In the genomic region with DNA sequence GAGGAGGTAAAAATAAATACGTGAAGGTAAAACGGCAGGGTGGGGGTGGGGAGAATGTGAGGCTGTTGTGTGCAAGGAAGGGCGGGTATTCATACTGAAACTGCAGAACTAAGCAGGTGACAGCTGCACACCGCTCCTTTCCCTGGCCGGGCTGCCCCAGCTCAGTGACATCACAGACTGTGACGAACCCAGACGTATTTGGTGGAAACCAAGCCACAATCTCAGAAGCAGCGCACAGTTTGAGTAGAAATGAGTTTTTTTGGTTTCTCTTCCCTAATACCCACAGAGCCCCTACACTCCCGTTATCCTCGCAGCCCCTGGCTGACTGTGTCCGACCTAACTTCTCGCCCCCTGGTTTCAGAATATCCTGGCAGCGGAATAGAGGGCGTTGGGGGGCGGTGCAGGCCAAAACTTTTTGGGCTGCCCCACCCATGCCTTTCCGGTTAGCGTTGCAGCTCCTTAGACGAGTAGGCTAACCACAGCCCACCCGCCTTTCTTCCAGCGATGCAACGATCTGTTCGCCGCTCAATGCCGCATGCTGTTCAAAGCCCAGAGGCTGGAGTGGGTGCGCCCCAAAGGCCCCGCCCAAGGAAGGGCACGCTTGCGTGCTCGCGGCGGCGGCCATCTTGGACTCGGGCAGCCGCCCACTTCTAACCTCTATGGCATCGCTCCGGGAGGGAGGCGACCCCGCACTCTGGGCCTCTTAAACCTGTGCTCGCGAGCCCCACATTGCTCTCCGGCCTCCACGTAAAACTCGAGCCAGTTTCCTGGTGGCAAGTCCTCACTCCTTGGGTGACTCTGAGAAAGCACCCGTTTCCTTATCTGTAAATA, we compare ENCODE assay signal across 1 cellular context.
TF ChIP-seq lines count a peak whose summit lies in the region.

No MANE protein-coding gene starts in this region.

TF ChIP-seq in HepG2, 621 proteins besides CTCF, POLR2A, EP300 and RAD21 (continued from another document):
- TF ChIP-seq, protein P1, sequence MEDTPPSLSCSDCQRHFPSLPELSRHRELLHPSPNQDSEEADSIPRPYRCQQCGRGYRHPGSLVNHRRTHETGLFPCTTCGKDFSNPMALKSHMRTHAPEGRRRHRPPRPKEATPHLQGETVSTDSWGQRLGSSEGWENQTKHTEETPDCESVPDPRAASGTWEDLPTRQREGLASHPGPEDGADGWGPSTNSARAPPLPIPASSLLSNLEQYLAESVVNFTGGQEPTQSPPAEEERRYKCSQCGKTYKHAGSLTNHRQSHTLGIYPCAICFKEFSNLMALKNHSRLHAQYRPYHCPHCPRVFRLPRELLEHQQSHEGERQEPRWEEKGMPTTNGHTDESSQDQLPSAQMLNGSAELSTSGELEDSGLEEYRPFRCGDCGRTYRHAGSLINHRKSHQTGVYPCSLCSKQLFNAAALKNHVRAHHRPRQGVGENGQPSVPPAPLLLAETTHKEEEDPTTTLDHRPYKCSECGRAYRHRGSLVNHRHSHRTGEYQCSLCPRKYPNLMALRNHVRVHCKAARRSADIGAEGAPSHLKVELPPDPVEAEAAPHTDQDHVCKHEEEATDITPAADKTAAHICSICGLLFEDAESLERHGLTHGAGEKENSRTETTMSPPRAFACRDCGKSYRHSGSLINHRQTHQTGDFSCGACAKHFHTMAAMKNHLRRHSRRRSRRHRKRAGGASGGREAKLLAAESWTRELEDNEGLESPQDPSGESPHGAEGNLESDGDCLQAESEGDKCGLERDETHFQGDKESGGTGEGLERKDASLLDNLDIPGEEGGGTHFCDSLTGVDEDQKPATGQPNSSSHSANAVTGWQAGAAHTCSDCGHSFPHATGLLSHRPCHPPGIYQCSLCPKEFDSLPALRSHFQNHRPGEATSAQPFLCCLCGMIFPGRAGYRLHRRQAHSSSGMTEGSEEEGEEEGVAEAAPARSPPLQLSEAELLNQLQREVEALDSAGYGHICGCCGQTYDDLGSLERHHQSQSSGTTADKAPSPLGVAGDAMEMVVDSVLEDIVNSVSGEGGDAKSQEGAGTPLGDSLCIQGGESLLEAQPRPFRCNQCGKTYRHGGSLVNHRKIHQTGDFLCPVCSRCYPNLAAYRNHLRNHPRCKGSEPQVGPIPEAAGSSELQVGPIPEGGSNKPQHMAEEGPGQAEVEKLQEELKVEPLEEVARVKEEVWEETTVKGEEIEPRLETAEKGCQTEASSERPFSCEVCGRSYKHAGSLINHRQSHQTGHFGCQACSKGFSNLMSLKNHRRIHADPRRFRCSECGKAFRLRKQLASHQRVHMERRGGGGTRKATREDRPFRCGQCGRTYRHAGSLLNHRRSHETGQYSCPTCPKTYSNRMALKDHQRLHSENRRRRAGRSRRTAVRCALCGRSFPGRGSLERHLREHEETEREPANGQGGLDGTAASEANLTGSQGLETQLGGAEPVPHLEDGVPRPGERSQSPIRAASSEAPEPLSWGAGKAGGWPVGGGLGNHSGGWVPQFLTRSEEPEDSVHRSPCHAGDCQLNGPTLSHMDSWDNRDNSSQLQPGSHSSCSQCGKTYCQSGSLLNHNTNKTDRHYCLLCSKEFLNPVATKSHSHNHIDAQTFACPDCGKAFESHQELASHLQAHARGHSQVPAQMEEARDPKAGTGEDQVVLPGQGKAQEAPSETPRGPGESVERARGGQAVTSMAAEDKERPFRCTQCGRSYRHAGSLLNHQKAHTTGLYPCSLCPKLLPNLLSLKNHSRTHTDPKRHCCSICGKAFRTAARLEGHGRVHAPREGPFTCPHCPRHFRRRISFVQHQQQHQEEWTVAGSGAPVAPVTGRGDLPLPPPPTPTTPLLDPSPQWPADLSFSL (CRISPR knock-in tag; IDR thresholded peaks at IDR 0.05): no peak
- no peak for TF ChIP-seq ZNF550 (CRISPR knock-in tag; IDR thresholded peaks at IDR 0.05; ENCODE audit: borderline replicate concordance)
- no peak for TF ChIP-seq SOX6 (IDR thresholded peaks at IDR 0.05)
- TF ChIP-seq SOX6 (CRISPR knock-in tag; IDR thresholded peaks at IDR 0.05): peak; percentile 50
- TF ChIP-seq, protein P2, sequence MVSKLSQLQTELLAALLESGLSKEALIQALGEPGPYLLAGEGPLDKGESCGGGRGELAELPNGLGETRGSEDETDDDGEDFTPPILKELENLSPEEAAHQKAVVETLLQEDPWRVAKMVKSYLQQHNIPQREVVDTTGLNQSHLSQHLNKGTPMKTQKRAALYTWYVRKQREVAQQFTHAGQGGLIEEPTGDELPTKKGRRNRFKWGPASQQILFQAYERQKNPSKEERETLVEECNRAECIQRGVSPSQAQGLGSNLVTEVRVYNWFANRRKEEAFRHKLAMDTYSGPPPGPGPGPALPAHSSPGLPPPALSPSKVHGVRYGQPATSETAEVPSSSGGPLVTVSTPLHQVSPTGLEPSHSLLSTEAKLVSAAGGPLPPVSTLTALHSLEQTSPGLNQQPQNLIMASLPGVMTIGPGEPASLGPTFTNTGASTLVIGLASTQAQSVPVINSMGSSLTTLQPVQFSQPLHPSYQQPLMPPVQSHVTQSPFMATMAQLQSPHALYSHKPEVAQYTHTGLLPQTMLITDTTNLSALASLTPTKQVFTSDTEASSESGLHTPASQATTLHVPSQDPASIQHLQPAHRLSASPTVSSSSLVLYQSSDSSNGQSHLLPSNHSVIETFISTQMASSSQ (IDR thresholded peaks at IDR 0.05; ENCODE audit: low read depth): no peak
- TF ChIP-seq, protein P2 (CRISPR knock-in tag; IDR thresholded peaks at IDR 0.05; ENCODE audit: borderline replicate concordance): no peak
- TF ChIP-seq ADNP (CRISPR knock-in tag; IDR thresholded peaks at IDR 0.05): no peak
- TF ChIP-seq ZNF260 (CRISPR knock-in tag; IDR thresholded peaks at IDR 0.05; ENCODE audit: borderline replicate concordance, low read depth): no peak
- 0 out of 2 replicates have a peak, but pooled peaks have one; percentile 46 for TF ChIP-seq DR1 (CRISPR knock-in tag; IDR thresholded peaks at IDR 0.05)
